ENCODE assay signal across 14 cellular contexts in the genomic region with DNA sequence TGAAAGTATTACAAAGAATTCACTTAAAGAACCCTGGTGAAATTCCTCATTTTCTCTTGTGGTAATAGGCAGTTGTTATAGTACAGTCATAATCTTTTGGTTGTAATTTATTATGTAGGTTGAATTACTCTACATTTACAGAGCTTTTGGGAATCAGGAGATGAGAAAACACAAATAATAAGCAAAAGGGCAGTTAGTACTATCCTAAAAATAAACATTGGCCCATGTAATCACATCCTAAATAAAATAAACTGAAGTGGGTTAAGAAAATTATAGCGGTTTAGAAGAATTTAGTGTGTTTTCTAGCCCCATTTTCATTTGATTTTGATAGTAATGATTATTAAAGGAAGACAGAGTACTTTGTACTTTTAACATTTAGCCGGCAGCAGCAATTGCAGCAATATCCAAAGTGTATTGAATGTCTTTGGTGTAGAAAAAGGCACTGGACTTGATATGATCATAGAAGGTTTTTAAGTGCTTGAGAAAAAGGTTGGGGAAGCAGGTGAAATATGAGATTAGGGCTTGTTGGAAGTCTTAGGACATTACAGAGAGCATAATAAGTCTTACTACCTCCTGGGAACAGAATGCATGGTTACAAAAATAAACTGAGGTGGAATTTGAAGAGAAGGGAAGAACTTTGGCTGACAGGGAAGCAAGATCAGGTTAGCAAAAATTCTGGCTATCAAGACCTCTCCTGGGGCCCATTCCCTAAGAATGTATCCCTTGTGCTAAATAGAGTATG.
DNase-seq lines count a peak whose midpoint lies in the region; ATAC-seq, FAIRE-seq and TF ChIP-seq lines count a peak whose summit lies in the region.
"Had no signal": no experiment of that assay in that cellular context is flagged by ENCODE, and none has a peak within 500 bp of the region (broad histone marks: within the 10 kb centered on the region; RNA-seq: fewer than 3 reads in every experiment).

No MANE protein-coding gene starts in this region.

- H3K4ac ChIP-seq in mesenchymal stem cell (ENCODE audit: low read depth in 1 of 2, low read length in 2 of 2) = no peak overlapping the region

- POLR2A ChIA-PET in HEK293 (lab: Yijun Ruan, JAX) (no interaction called here), K562 (lab: Yijun Ruan, JAX) (no interaction called here)

- CTCF ChIA-PET in HEK293 (lab: Yijun Ruan, JAX) = no interaction called here
- CTCF ChIA-PET in K562 (lab: Yijun Ruan, JAX; ENCODE audit: low intra/inter-chr PET ratio) = no interaction called here

- no peaks in the 10 kb centered on the region; a peak in 2 of 22 replicates for H3K9me3 ChIP-seq in BLaER1 treated with 17β-estradiol and CSF1 and Interleukin-3, amounts not matched to agents 10 nM and 100 nM (replicated peaks in 1 of 11)
- H3K9me3 ChIP-seq in HEK293 (ENCODE audit: control insufficient read depth, insufficient read depth, low read depth, low read length) (no peaks in the 10 kb centered on the region), K562 (replicated peaks; ENCODE audit: control insufficient read depth, insufficient read depth, low read depth, low read length) (no peaks in the 10 kb centered on the region), mesenchymal stem cell (ENCODE audit: control insufficient read depth, low read length) (no peaks in the 10 kb centered on the region)
- H3K9me3 ChIP-seq: thyroid gland had no signal

- no peak for FAIRE-seq in K562 (lab: Jason Lieb, UNC)
- FAIRE-seq: D721Med had no signal

- no peak overlapping the region for H3K14ac ChIP-seq in mesenchymal stem cell (ENCODE audit: low read length in 2 of 2)

- H3K9ac ChIP-seq in BLaER1 treated with 17β-estradiol and CSF1 and Interleukin-3, amounts not matched to agents 10 nM and 100 nM = no peak overlapping the region
- H3K9ac ChIP-seq in K562 (ENCODE audit: insufficient read depth in 1 of 2, low read depth in 2 of 2, low read length in 2 of 2) = no peak overlapping the region; a peak in 1 of 4 replicates
- H3K9ac ChIP-seq in mesenchymal stem cell (ENCODE audit: low read length) = peak overlapping the region; percentile 21

- H3K4me2 ChIP-seq in BLaER1 treated with 17β-estradiol and CSF1 and Interleukin-3, amounts not matched to agents 10 nM and 100 nM = peak overlapping the region in 6 of 11 experiments; percentile 16 to 75 (median 56); a peak in 11 of 22 replicates
- H3K4me2 ChIP-seq in K562 (ENCODE audit: insufficient read depth, low read length) = no peak overlapping the region
- H3K4me2 ChIP-seq in mesenchymal stem cell (ENCODE audit: low read length, poor library complexity, severe bottlenecking) = no peak overlapping the region

- DNase-seq in K562 (ENCODE audit: extremely low read depth in 1 of 4, low spot score in 3 of 4) (peak in 1 of 4 experiments; percentile 28), mesenchymal stem cell (no peak), mesothelial cell of epicardium (ENCODE audit: low spot score in 2 of 2, unreplicated experiment in 2 of 2) (no peak), LoVo (ENCODE audit: low spot score) (no peak)
- DNase-seq in activated T-cell treated with anti-CD3 and anti-CD28 coated beads, Interleukin-2, amount 50 U/mL, for 24 hours = no peak
- DNase-seq: activated CD8-positive, alpha-beta memory T cell treated with anti-CD3 and anti-CD28 coated beads for 24 hours; H7; NCI-H2029; thyroid gland had no signal

- no peak overlapping the region for H2BK12ac ChIP-seq in mesenchymal stem cell (ENCODE audit: low read length in 2 of 2)

- H3K27me3 ChIP-seq in BLaER1 treated with 17β-estradiol and CSF1 and Interleukin-3, amounts not matched to agents 10 nM and 100 nM = no peaks in the 10 kb centered on the region
- H3K27me3 ChIP-seq in K562 (ENCODE audit: control insufficient read depth in 2 of 2, insufficient read depth in 2 of 2, low read length in 2 of 2) (no peaks in the 10 kb centered on the region), mesenchymal stem cell (ENCODE audit: control insufficient read depth in 1 of 2, insufficient read depth in 1 of 2, low read length in 2 of 2) (no peaks in the 10 kb centered on the region)
- H3K27me3 ChIP-seq: thyroid gland had no signal

- H3K36me3 Mint-ChIP-seq in activated T-cell treated with anti-CD3 and anti-CD28 coated beads, Interleukin-2, amount 50 U/mL, for 24 hours (ENCODE audit: low read depth) = peaks cover 54% of the 10 kb centered on the region
- H3K36me3 Mint-ChIP-seq in mesothelial cell of epicardium = no peaks in the 10 kb centered on the region

- intact Hi-C loops in K562 (cut with micrococcal nuclease) = no loop called here

- no peak overlapping the region for H3K27ac Mint-ChIP-seq in activated T-cell treated with anti-CD3 and anti-CD28 coated beads, Interleukin-2, amount 50 U/mL, for 24 hours
- no peak overlapping the region for H3K27ac Mint-ChIP-seq in mesothelial cell of epicardium
- H3K27ac Mint-ChIP-seq: memory B cell had no signal

- no peak overlapping the region for H2BK5ac ChIP-seq in mesenchymal stem cell (ENCODE audit: low read depth, low read length, poor library complexity, severe bottlenecking)

- TF ChIP-seq POLR2A in K562 (conservative IDR thresholded peaks at IDR 0.05) = 0 out of 2 replicates have a peak, but pooled peaks have one; percentile 13

- ATAC-seq in K562 = peak; percentile 49
- no peak for ATAC-seq in HG03095 (IDR thresholded peaks at IDR 0.05; ENCODE audit: unreplicated experiment)

- H3K4me3 Mint-ChIP-seq in activated T-cell treated with anti-CD3 and anti-CD28 coated beads, Interleukin-2, amount 50 U/mL, for 24 hours = no peak overlapping the region
- no peak overlapping the region for H3K4me3 Mint-ChIP-seq in mesothelial cell of epicardium
- H3K4me3 Mint-ChIP-seq: memory B cell had no signal

- no peak overlapping the region for H3K4me3 ChIP-seq in BLaER1 treated with 17β-estradiol and CSF1 and Interleukin-3, amounts not matched to agents 10 nM and 100 nM
- no peak overlapping the region for H3K4me3 ChIP-seq in HEK293 (ENCODE audit: low read depth, low read length)
- H3K4me3 ChIP-seq in K562 = no peak overlapping the region
- no peak overlapping the region for H3K4me3 ChIP-seq in mesenchymal stem cell (ENCODE audit: insufficient read depth in 1 of 2, low read depth in 1 of 2, low read length in 2 of 2)
- H3K4me3 ChIP-seq: thyroid gland had no signal

- no peak overlapping the region for H2AK5ac ChIP-seq in mesenchymal stem cell (ENCODE audit: low read length, severe bottlenecking)

- peaks cover 3 to 31% (median 23%) of the 10 kb centered on the region in 11 experiments; a peak in 17 of 22 replicates for H3K36me3 ChIP-seq in BLaER1 treated with 17β-estradiol and CSF1 and Interleukin-3, amounts not matched to agents 10 nM and 100 nM
- no peaks in the 10 kb centered on the region for H3K36me3 ChIP-seq in HEK293 (ENCODE audit: control insufficient read depth in 2 of 2, insufficient read depth in 1 of 2, low read length in 2 of 2)
- H3K36me3 ChIP-seq in K562 (ENCODE audit: control insufficient read depth, insufficient read depth, low read length) = peaks cover 64% of the 10 kb centered on the region
- peaks cover 0 to 20% of the 10 kb centered on the region in 2 experiments for H3K36me3 ChIP-seq in mesenchymal stem cell (ENCODE audit: control insufficient read depth in 1 of 2, insufficient read depth in 2 of 2, low read depth in 1 of 2, low read length in 2 of 2)
- H3K36me3 ChIP-seq: thyroid gland had no signal

- H2BK120ac ChIP-seq in mesenchymal stem cell (ENCODE audit: low read depth, low read length) = no peak overlapping the region

- peaks cover 50% of the 10 kb centered on the region for H3K4me1 Mint-ChIP-seq in activated T-cell treated with anti-CD3 and anti-CD28 coated beads, Interleukin-2, amount 50 U/mL, for 24 hours (ENCODE audit: low read depth)
- no peaks in the 10 kb centered on the region for H3K4me1 Mint-ChIP-seq in mesothelial cell of epicardium

- no peaks in the 10 kb centered on the region for H3K9me3 Mint-ChIP-seq in activated T-cell treated with anti-CD3 and anti-CD28 coated beads, Interleukin-2, amount 50 U/mL, for 24 hours
- no peaks in the 10 kb centered on the region for H3K9me3 Mint-ChIP-seq in mesothelial cell of epicardium
- H3K9me3 Mint-ChIP-seq: memory B cell had no signal

- no TSS peak for BruUV-seq in K562 (replicated peaks; lab: Mats Ljungman, UMichigan)

- no peak overlapping the region for H3K18ac ChIP-seq in mesenchymal stem cell (ENCODE audit: low read depth in 1 of 2, low read length in 2 of 2)

- WGBS in K562 (ENCODE audit: insufficient coverage, low coverage, missing lambda C conversion rate) = 36% methylated on average over 2 of the region's 2 CpGs
- 78% methylated on average over 2 of the region's 2 CpGs for WGBS in mesenchymal stem cell

- in situ Hi-C loops in K562 (cut with MboI) = no loop called here

- no peak overlapping the region for H4K8ac ChIP-seq in mesenchymal stem cell (ENCODE audit: low read length)

- H3K79me1 ChIP-seq in mesenchymal stem cell (replicated peaks; ENCODE audit: low read length, poor library complexity, severe bottlenecking) = no peaks in the 10 kb centered on the region

- no peak for TF ChIP-seq EP300 in K562 (IDR thresholded peaks at IDR 0.05; ENCODE audit: low read length)

- peaks cover 0 to 35% (median 4%) of the 10 kb centered on the region in 11 experiments; a peak in 9 of 22 replicates for H4K20me1 ChIP-seq in BLaER1 treated with 17β-estradiol and CSF1 and Interleukin-3, amounts not matched to agents 10 nM and 100 nM
- no peaks in the 10 kb centered on the region; the same call in 1 of the 2 replicates for H4K20me1 ChIP-seq in K562 (replicated peaks; ENCODE audit: control insufficient read depth, insufficient read depth, low read length)

- peak overlapping the region in 1 of 11 experiments; percentile 44; a peak in 2 of 22 replicates for H3K27ac ChIP-seq in BLaER1 treated with 17β-estradiol and CSF1 and Interleukin-3, amounts not matched to agents 10 nM and 100 nM
- H3K27ac ChIP-seq in HEK293 (ENCODE audit: extremely low read depth, low read depth, low read length) (no peak overlapping the region; the same call in 1 of the 2 replicates), K562 (ENCODE audit: extremely low read depth, low read depth, low read length) (peak overlapping the region; percentile 17; the same call in 2 of the 3 replicates), mesenchymal stem cell (ENCODE audit: low read length, poor library complexity, severe bottlenecking) (peak overlapping the region; percentile 15)
- H3K27ac ChIP-seq: thyroid gland had no signal

- no peak overlapping the region for H4K91ac ChIP-seq in mesenchymal stem cell (ENCODE audit: low read length)

- H3K4me1 ChIP-seq in BLaER1 treated with 17β-estradiol and CSF1 and Interleukin-3, amounts not matched to agents 10 nM and 100 nM = peaks cover 18 to 72% (median 45%) of the 10 kb centered on the region in 10 experiments
- H3K4me1 ChIP-seq in HEK293 (ENCODE audit: control insufficient read depth, insufficient read depth, low read length) (0 out of 2 replicates have a peak, but pooled peaks cover 9% of the 10 kb centered on the region), K562 (replicated peaks in 1 of 2; ENCODE audit: control insufficient read depth in 2 of 2, insufficient read depth in 2 of 2, low read length in 2 of 2) (peaks cover 3 to 21% of the 10 kb centered on the region in 2 experiments; a peak in 3 of 5 replicates), mesenchymal stem cell (ENCODE audit: control insufficient read depth, insufficient read depth, low read depth, low read length) (no peaks in the 10 kb centered on the region)

- no peak for TF ChIP-seq CTCF in HEK293 (tag by site-specific recombination; IDR thresholded peaks at IDR 0.05)
- no peak for TF ChIP-seq CTCF in K562 (IDR thresholded peaks at IDR 0.05 in 2 of 3, conservative IDR thresholded peaks at IDR 0.05 in 1 of 3; ENCODE audit: insufficient read depth in 2 of 3, low read depth in 1 of 3, low read length in 3 of 3)
- TF ChIP-seq CTCF in mesothelial cell of epicardium (IDR thresholded peaks at IDR 0.05; ENCODE audit: unreplicated experiment) = no peak

- H2AFZ ChIP-seq in K562 (ENCODE audit: low read depth, low read length) = no peak overlapping the region
- H2AFZ ChIP-seq in mesenchymal stem cell (ENCODE audit: low read depth, low read length) = no peak overlapping the region

- no peak for TF ChIP-seq RAD21 in K562 (CRISPR knock-in tag; conservative IDR thresholded peaks at IDR 0.05 in 1 of 2, IDR thresholded peaks at IDR 0.05 in 1 of 2)

- H3K27me3 Mint-ChIP-seq in activated T-cell treated with anti-CD3 and anti-CD28 coated beads, Interleukin-2, amount 50 U/mL, for 24 hours = no peaks in the 10 kb centered on the region
- H3K27me3 Mint-ChIP-seq in mesothelial cell of epicardium (ENCODE audit: low read depth) = no peaks in the 10 kb centered on the region
- H3K27me3 Mint-ChIP-seq: memory B cell had no signal

- H2BK15ac ChIP-seq in mesenchymal stem cell (ENCODE audit: low read depth, poor library complexity, severe bottlenecking) = no peak overlapping the region

- no peak overlapping the region for H3K23ac ChIP-seq in mesenchymal stem cell (ENCODE audit: low read length in 2 of 2)

- peaks cover 100% of the 10 kb centered on the region for H3K79me2 ChIP-seq in K562 (ENCODE audit: control insufficient read depth, insufficient read depth, low read length)

- H3K9me1 ChIP-seq in K562 (ENCODE audit: control insufficient read depth, insufficient read depth, low read length) = no peaks in the 10 kb centered on the region

Comparison
In these comparisons a context has a peak if more than half of its experiments do, and no peak if none do; other contexts are left out.
1. H3K4me2 ChIP-seq: peak in BLaER1 treated with 17β-estradiol and CSF1 and Interleukin-3, amounts not matched to agents 10 nM and 100 nM (6 of 11); none in K562 (single experiment) and mesenchymal stem cell (single experiment).